10 cellular contexts compared by ENCODE assay signal in genomic region chr2:27076323-27076722, GRCh38. TPM values are rescaled to one million over a fixed set of nuclear protein-coding genes. Genes with fewer than 3 reads are reported as not detected.
DNase-seq lines count a peak whose midpoint lies in the region; ATAC-seq, FAIRE-seq and TF ChIP-seq lines count a peak whose summit lies in the region.
"Had no signal": no experiment of that assay in that cellular context is flagged by ENCODE, and none has a peak within 500 bp of the region (broad histone marks: within the 10 kb centered on the region; RNA-seq: fewer than 3 reads in every experiment).

No MANE protein-coding gene starts in this region.

- no peaks in the 10 kb centered on the region for H3K27me3 Mint-ChIP-seq in IgD-negative memory B cell

- no peak overlapping the region for H3K4me3 ChIP-seq in ascending aorta
- H3K4me3 ChIP-seq in rectal smooth muscle tissue (ENCODE audit: low read length): no peak overlapping the region
- no peak overlapping the region for H3K4me3 ChIP-seq in pancreas

- no peak overlapping the region for H3K9ac ChIP-seq in rectal smooth muscle tissue (ENCODE audit: low read length)

- no peak for FAIRE-seq in pancreas (lab: Jason Lieb, UNC)

- intact Hi-C loops in ascending aorta (cut with DNase I) (loop anchor here (10.0 kb wide), 1 partner anchor 312 kb away; the partner anchor contains the start of gene SLC35F6), pancreas (cut with DNase I) (no loop called here)

- TF ChIP-seq CTCF in ascending aorta (IDR thresholded peaks at IDR 0.05) (no peak), pancreas (IDR thresholded peaks at IDR 0.05) (no peak)

- H3K36me3 Mint-ChIP-seq in IgD-negative memory B cell: no peaks in the 10 kb centered on the region

- H3K27ac Mint-ChIP-seq in IgD-negative memory B cell: peak overlapping the region in 2 of 3 donors; percentile 31 to 85

- H3K27me3 ChIP-seq in ascending aorta: no peaks in the 10 kb centered on the region
- H3K27me3 ChIP-seq in rectal smooth muscle tissue (ENCODE audit: control insufficient read depth, insufficient read depth, low read length): no peaks in the 10 kb centered on the region
- H3K27me3 ChIP-seq in pancreas: no peaks in the 10 kb centered on the region

- H3K36me3 ChIP-seq in ascending aorta: no peaks in the 10 kb centered on the region
- peaks cover 2% of the 10 kb centered on the region for H3K36me3 ChIP-seq in rectal smooth muscle tissue (ENCODE audit: control insufficient read depth, insufficient read depth, low read length)
- H3K36me3 ChIP-seq in pancreas: no peaks in the 10 kb centered on the region

- ATAC-seq in GM19324 (IDR thresholded peaks at IDR 0.05; ENCODE audit: low FRiP score, unreplicated experiment): no peak
- no peak for ATAC-seq in pancreas
- ATAC-seq: sciatic nerve had no signal

- peaks cover 10 to 44% of the 10 kb centered on the region in 2 donors for H3K4me1 ChIP-seq in ascending aorta
- H3K4me1 ChIP-seq in rectal smooth muscle tissue (ENCODE audit: control insufficient read depth, insufficient read depth, low read length): peaks cover 47% of the 10 kb centered on the region
- H3K4me1 ChIP-seq in pancreas: peaks cover 0 to 7% (median 0%) of the 10 kb centered on the region in 3 donors

- no peaks in the 10 kb centered on the region for H3K9me3 Mint-ChIP-seq in IgD-negative memory B cell

- H3K27ac ChIP-seq in ascending aorta: peak overlapping the region; percentile 89 to 97
- H3K27ac ChIP-seq in rectal smooth muscle tissue (ENCODE audit: low read depth, low read length): peak overlapping the region; percentile 99
- no peak overlapping the region for H3K27ac ChIP-seq in pancreas

- peaks cover 28 to 30% (median 29%) of the 10 kb centered on the region in 3 donors for H3K4me1 Mint-ChIP-seq in IgD-negative memory B cell

- no peaks in the 10 kb centered on the region for H3K9me3 ChIP-seq in ascending aorta
- no peaks in the 10 kb centered on the region for H3K9me3 ChIP-seq in pancreas

- 74 to 83% methylated on average over 4 of the region's 4 CpGs for WGBS in pancreas, 2 donors

- H3K4me3 Mint-ChIP-seq in IgD-negative memory B cell: peak overlapping the region in 2 of 4 donors; percentile 3 to 48

- DNase-seq in ascending aorta (ENCODE audit: low spot score in 2 of 2): no peak
- DNase-seq in activated gamma-delta T cell treated with Interleukin-2 at 50 U/mL for 16 hours: no peak
- no peak for DNase-seq in pancreas
- DNase-seq: activated T-cell treated with anti-CD3 and anti-CD28 coated beads for 4 hours, COR-L47, NCI-H2171 had no signal

RNA-seq across cellular contexts. Expression of gene EMILIN1, which starts 2.1 kb away (rescaled TPM):
- polyA plus RNA-seq in IgD-negative memory B cell (0.61 TPM), pancreas (10 to 100 TPM in 1 of 2 donors, 1 to 10 TPM in 1; 3.7 to 15.5 TPM)
- total RNA-seq in ascending aorta (301 TPM), pancreas (10 to 100 TPM in 2 of 6 donors, 1 to 10 TPM in 4; 2.6 to 47.1 (median 7.3) TPM)

RNA-seq across cellular contexts. Expression of gene OST4, which starts 4.9 kb away (rescaled TPM):
- 723 TPM for polyA plus RNA-seq in IgD-negative memory B cell
- total RNA-seq in ascending aorta: 158 TPM
- 100 to 1,000 TPM in 3 of 6 donors, 10 to 100 TPM in 3; 76.6 to 148 (median 108) TPM for total RNA-seq in pancreas
- polyA plus RNA-seq in pancreas: 100 to 1,000 TPM; 183 to 188 TPM

RNA-seq across cellular contexts. Expression of gene KHK, which starts 10.2 kb away (rescaled TPM):
- polyA plus RNA-seq in IgD-negative memory B cell: 6.5 TPM
- total RNA-seq in ascending aorta: 0.85 TPM
- total RNA-seq in pancreas: 10 to 100 TPM in 1 of 6 donors, 1 to 10 TPM in 5; 5.1 to 11.7 (median 6.3) TPM
- 10 to 100 TPM; 10.6 to 16.2 TPM for polyA plus RNA-seq in pancreas

RNA-seq across cellular contexts. Expression of gene AGBL5, which starts 24.9 kb away (rescaled TPM):
- polyA plus RNA-seq in IgD-negative memory B cell (10.8 TPM), pancreas (10 to 100 TPM in 1 of 2 donors, 1 to 10 TPM in 1; 8.7 to 11.6 TPM)
- total RNA-seq in ascending aorta (2.1 TPM), pancreas (10 to 100 TPM in 5 of 6 donors, 1 to 10 TPM in 1; 8.2 to 15.5 (median 11.9) TPM)

RNA-seq across cellular contexts. Expression of gene CGREF1, which starts 42.6 kb away (rescaled TPM):
- polyA plus RNA-seq in IgD-negative memory B cell (not detected), pancreas (1 to 10 TPM in 1 of 2 donors, under 1 TPM in 1; 0.49 to 1.2 TPM)
- total RNA-seq in ascending aorta (3.5 TPM), pancreas (1 to 10 TPM in 1 of 6 donors, under 1 TPM in 4, not detected in 1; 0.42 to 1.1 (median 0.78) TPM)

Comparison
In these comparisons a context has a peak if more than half of its experiments do, and no peak if none do; other contexts are left out.
1. H3K27ac ChIP-seq: peak in ascending aorta (2 of 2) and rectal smooth muscle tissue (single experiment); none in pancreas (0 of 4).